In genomic region chr10:3668276-3668960, GRCh38 we compare ENCODE assay signal across 8 cellular contexts.
DNase-seq lines count a peak whose midpoint lies in the region; ATAC-seq and TF ChIP-seq lines count a peak whose summit lies in the region.

No MANE protein-coding gene starts in this region.

- DNase-seq in EH (ENCODE audit: low read depth) = peak; percentile 87
- DNase-seq in T-helper 1 cell = peak; percentile 49 to 75 (median 59)
- peak; percentile 23 for DNase-seq in astrocyte of the cerebellum (ENCODE audit: low read depth)
- DNase-seq in left lobe of liver (ENCODE audit: low spot score) = peak; percentile 72
- DNase-seq in stimulated activated CD8-positive, alpha-beta memory T cell treated with anti-CD3 and anti-CD28 coated beads, Interleukin-7, amount 100 ng/mL, for 1 hour (ENCODE audit: low read depth in 2 of 2) = peak; percentile 24 to 27
- no peak for DNase-seq in NCI-H2227 (lab: John Stamatoyannopoulos, UW; ENCODE audit: unreplicated experiment)
- no peak for DNase-seq in NCI-H2081 (lab: John Stamatoyannopoulos, UW)
- no peak for DNase-seq in Kasumi-1 (lab: John Stamatoyannopoulos, UW)

- H3K4me3 ChIP-seq in astrocyte of the cerebellum (ENCODE audit: low read depth, low read length) = no peak overlapping the region

- no peak for TF ChIP-seq CTCF in astrocyte of the cerebellum (IDR thresholded peaks at IDR 0.05; ENCODE audit: low read depth, low read length, missing control alignments)

- ATAC-seq in left lobe of liver = peak; percentile 94

- in situ Hi-C loops in astrocyte of the cerebellum (cut with HindIII; ENCODE audit: low sequenced_read_pairs) = no loop called here

Comparison
In these comparisons a context has a peak if more than half of its experiments do, and no peak if none do; other contexts are left out.
1. DNase-seq: peak in EH (single experiment), T-helper 1 cell (5 of 5), astrocyte of the cerebellum (single experiment), left lobe of liver (single experiment) and stimulated activated CD8-positive, alpha-beta memory T cell treated with anti-CD3 and anti-CD28 coated beads, Interleukin-7, amount 100 ng/mL, for 1 hour (2 of 2); none in NCI-H2227 (single experiment), NCI-H2081 (0 of 2) and Kasumi-1 (0 of 2).